ENCODE assay signal across 15 cellular contexts in the genomic region with DNA sequence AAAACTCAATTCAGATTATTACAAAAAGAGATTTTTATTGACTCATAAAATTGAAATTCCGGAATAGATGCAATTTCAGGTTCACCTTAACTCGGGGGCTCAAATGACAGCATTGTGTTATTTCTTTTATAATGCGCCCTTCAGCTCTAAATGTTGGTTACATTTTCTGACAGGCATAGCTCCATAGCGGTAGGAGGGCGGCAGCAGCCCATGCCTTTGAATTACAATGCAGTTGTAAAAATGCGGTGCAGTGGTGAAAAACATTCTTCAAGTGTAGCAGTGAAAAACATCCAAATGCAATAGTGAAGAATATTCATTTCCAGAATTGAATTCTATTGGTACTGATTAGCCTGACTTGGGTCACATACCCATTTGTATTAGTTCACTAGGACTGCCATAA.
DNase-seq lines count a peak whose midpoint lies in the region; ATAC-seq and TF ChIP-seq lines count a peak whose summit lies in the region.
"Had no signal": no experiment of that assay in that cellular context is flagged by ENCODE, and none has a peak within 500 bp of the region (broad histone marks: within the 10 kb centered on the region; RNA-seq: fewer than 3 reads in every experiment).

No MANE protein-coding gene starts in this region.

- H3K27ac ChIP-seq in HUES64 (ENCODE audit: low read depth, low read length) = peak overlapping the region; percentile 62
- H3K27ac ChIP-seq in iPS-18a (ENCODE audit: low read length) = no peak overlapping the region
- peak overlapping the region; percentile 25 for H3K27ac ChIP-seq in neural cell (ENCODE audit: low read length)
- H3K27ac ChIP-seq: 22Rv1 had no signal

- no peaks in the 10 kb centered on the region for H3K79me2 ChIP-seq in neural cell (replicated peaks; ENCODE audit: insufficient read depth, low read length)

- H3K9me2 ChIP-seq in neural cell (ENCODE audit: insufficient read depth, low read length) = no peaks in the 10 kb centered on the region

- no peak overlapping the region for H3K4me3 ChIP-seq in HUES64 (ENCODE audit: low read length)
- peak overlapping the region; percentile 12 for H3K4me3 ChIP-seq in iPS-18a (ENCODE audit: low read length)
- H3K4me3 ChIP-seq in neural cell (ENCODE audit: low read length) = peak overlapping the region; percentile 11
- H3K4me3 ChIP-seq: K562 had no signal

- no peaks in the 10 kb centered on the region for H4K20me1 ChIP-seq in neural cell (ENCODE audit: insufficient read depth)

- 30% methylated on average over 6 of the region's 6 CpGs for WGBS in HUES64

- H3K9me3 ChIP-seq in HUES64 (ENCODE audit: insufficient read depth, low read depth, low read length) (peaks cover 14% of the 10 kb centered on the region), iPS-18a (ENCODE audit: control insufficient read depth, low read depth, low read length) (peaks cover 5% of the 10 kb centered on the region), neural cell (ENCODE audit: low read length) (no peaks in the 10 kb centered on the region)

- DNase-seq in ELF-1 (ENCODE audit: low read depth, low spot score) (peak; percentile 6), GM20000 (ENCODE audit: low spot score) (no peak), HFFc6 (no peak), GM19238 (ENCODE audit: insufficient read length, low spot score) (no peak)
- DNase-seq: CD8-positive, alpha-beta T cell; COR-L47; DMS53; Karpas-422 had no signal

- H3K36me3 ChIP-seq in HUES64 (ENCODE audit: insufficient read depth, low read length) = no peaks in the 10 kb centered on the region
- no peaks in the 10 kb centered on the region for H3K36me3 ChIP-seq in iPS-18a (ENCODE audit: control insufficient read depth, low read depth, low read length)
- no peaks in the 10 kb centered on the region for H3K36me3 ChIP-seq in neural cell (ENCODE audit: insufficient read depth, low read length)

- no peak overlapping the region for H2AFZ ChIP-seq in neural cell (ENCODE audit: low read depth, low read length)

- TF ChIP-seq EP300 in neural cell (conservative IDR thresholded peaks at IDR 0.05; ENCODE audit: poor library complexity, severe bottlenecking) = peak; percentile 12

- H3K4me1 ChIP-seq in HUES64 (ENCODE audit: insufficient read depth, low read length) = peaks cover 29% of the 10 kb centered on the region
- peaks cover 19% of the 10 kb centered on the region for H3K4me1 ChIP-seq in iPS-18a (ENCODE audit: control insufficient read depth, low read depth, low read length)

- H3K27me3 ChIP-seq in HUES64 (ENCODE audit: insufficient read depth, low read length) (no peaks in the 10 kb centered on the region), iPS-18a (ENCODE audit: control insufficient read depth, insufficient read depth, low read length) (no peaks in the 10 kb centered on the region), neural cell (ENCODE audit: insufficient read depth, low read depth, low read length) (no peaks in the 10 kb centered on the region)

- no peak overlapping the region for H3K4me2 ChIP-seq in neural cell (ENCODE audit: low read length)

- TF ChIP-seq RAD21 in neural cell (conservative IDR thresholded peaks at IDR 0.05) = no peak

- no peak overlapping the region for H3K27ac Mint-ChIP-seq in HFFc6
- H3K27ac Mint-ChIP-seq: CD14-positive monocyte; CD8-positive, alpha-beta T cell had no signal

- no peak overlapping the region for H3K4me3 Mint-ChIP-seq in HFFc6
- H3K4me3 Mint-ChIP-seq: CD14-positive monocyte; CD8-positive, alpha-beta T cell had no signal

- H3K9me3 Mint-ChIP-seq in HFFc6 = peaks cover 29% of the 10 kb centered on the region
- H3K9me3 Mint-ChIP-seq: CD8-positive, alpha-beta T cell had no signal

- no peaks in the 10 kb centered on the region for H3K4me1 Mint-ChIP-seq in HFFc6 (ENCODE audit: low read depth)
- H3K4me1 Mint-ChIP-seq: CD14-positive monocyte had no signal

- H3K9ac ChIP-seq in HUES64 (ENCODE audit: low read depth, low read length) (no peak overlapping the region), iPS-18a (ENCODE audit: low read length) (no peak overlapping the region), neural cell (ENCODE audit: low read length) (no peak overlapping the region)

- no peaks in the 10 kb centered on the region for H3K36me3 Mint-ChIP-seq in HFFc6 (ENCODE audit: low read depth)
- H3K36me3 Mint-ChIP-seq: CD14-positive monocyte; CD8-positive, alpha-beta T cell had no signal

- no peaks in the 10 kb centered on the region for H3K27me3 Mint-ChIP-seq in HFFc6 (ENCODE audit: insufficient read depth)

- no peaks in the 10 kb centered on the region for H3F3A ChIP-seq in neural cell (ENCODE audit: insufficient read depth, low read length, poor library complexity, severe bottlenecking)

- TF ChIP-seq CTCF in neural cell (IDR thresholded peaks at IDR 0.05; ENCODE audit: poor library complexity, severe bottlenecking) = no peak
- no peak for TF ChIP-seq CTCF in GM20000 (IDR thresholded peaks at IDR 0.05; ENCODE audit: extremely low read depth, missing control alignments)
- no peak for TF ChIP-seq CTCF in HFFc6 (IDR thresholded peaks at IDR 0.05)

- no peak for ATAC-seq in HG03432 (IDR thresholded peaks at IDR 0.05; ENCODE audit: unreplicated experiment)
- ATAC-seq: CD8-positive, alpha-beta T cell; K562 had no signal

TF ChIP-seq in neural cell, 6 proteins besides CTCF, POLR2A, EP300 and RAD21:
- TF ChIP-seq TAF1 (IDR thresholded peaks at IDR 0.05; ENCODE audit: low read depth) (no peak), POLR2AphosphoS5 (IDR thresholded peaks at IDR 0.05) (peak; percentile 25)
